24 cellular contexts compared by ENCODE assay signal in genomic region chr12:93763746-93764147, GRCh38.
DNase-seq lines count a peak whose midpoint lies in the region; ATAC-seq and TF ChIP-seq lines count a peak whose summit lies in the region.
"Had no signal": no experiment of that assay in that cellular context is flagged by ENCODE, and none has a peak within 500 bp of the region (broad histone marks: within the 10 kb centered on the region; RNA-seq: fewer than 3 reads in every experiment).

No MANE protein-coding gene starts in this region.

- intact Hi-C loops in posterior vena cava (cut with DNase I): no loop called here

- peak; percentile 16 for DNase-seq in Daoy (ENCODE audit: low read depth)
- peak; percentile 29 for DNase-seq in NCI-H2227 (lab: John Stamatoyannopoulos, UW; ENCODE audit: unreplicated experiment)
- peak; percentile 11 for DNase-seq in WERI-Rb-1
- DNase-seq in foreskin keratinocyte: no peak
- no peak for DNase-seq in NCI-H128 (lab: John Stamatoyannopoulos, UW; ENCODE audit: unreplicated experiment)
- DNase-seq in posterior vena cava (ENCODE audit: low spot score): no peak
- DNase-seq: ACHN; activated CD8-positive, alpha-beta T cell treated with anti-CD3 and anti-CD28 coated beads, Interleukin-2, amount 10 ng/mL, durations not matched to agents 7 days and 5 days; activated naive CD8-positive, alpha-beta T cell treated with anti-CD3 and anti-CD28 coated beads for 36 hours; activated T-cell treated with anti-CD3 and anti-CD28 coated beads, Interleukin-2, amount 50 U/mL, for 48 hours; DMS 273 treated with DMSO at 0.1 percent for 48 hours; Kasumi-1; left ventricle myocardium superior; NCI-H1105; NCI-H748 treated with DMSO at 0.1 percent for 48 hours; nucleus accumbens; Right ventricle myocardium superior; stimulated activated naive CD4-positive, alpha-beta T cell had no signal

- no peaks in the 10 kb centered on the region for H3K9me3 ChIP-seq in WERI-Rb-1 (ENCODE audit: severe bottlenecking)
- H3K9me3 ChIP-seq: esophagus muscularis mucosa, tibial nerve had no signal

- no peaks in the 10 kb centered on the region for H3K36me3 ChIP-seq in WERI-Rb-1
- H3K36me3 ChIP-seq: esophagus muscularis mucosa, tibial nerve had no signal

- H3K4me3 ChIP-seq in WERI-Rb-1 (ENCODE audit: low read depth, low read length): no peak overlapping the region
- H3K4me3 ChIP-seq: esophagus muscularis mucosa, tibial nerve had no signal

- H3K4me1 ChIP-seq in foreskin keratinocyte: no peaks in the 10 kb centered on the region

- TF ChIP-seq CTCF in WERI-Rb-1 (IDR thresholded peaks at IDR 0.05; ENCODE audit: low read depth, low read length) (peak; percentile 33; the same call in 1 of the 2 replicates), foreskin keratinocyte (conservative IDR thresholded peaks at IDR 0.05) (peak; percentile 57)

- H3K27me3 ChIP-seq in WERI-Rb-1 (ENCODE audit: insufficient read depth, low read depth, severe bottlenecking): no peaks in the 10 kb centered on the region
- no peaks in the 10 kb centered on the region for H3K27me3 ChIP-seq in foreskin keratinocyte
- H3K27me3 ChIP-seq: esophagus muscularis mucosa, tibial nerve had no signal

- ATAC-seq in foreskin keratinocyte (no peak), GM21737 (IDR thresholded peaks at IDR 0.05; ENCODE audit: unreplicated experiment) (no peak), GM18498 (IDR thresholded peaks at IDR 0.05; ENCODE audit: unreplicated experiment) (no peak)
- ATAC-seq: activated CD8-positive, alpha-beta T cell treated with anti-CD3 and anti-CD28 coated beads, Interleukin-2, amount 10 ng/mL, durations not matched to agents 7 days and 5 days; left ventricle myocardium superior; sciatic nerve had no signal

- H3K27ac ChIP-seq in WERI-Rb-1 (no peak overlapping the region), foreskin keratinocyte (no peak overlapping the region)
- H3K27ac ChIP-seq: C4-2B, esophagus muscularis mucosa, tibial nerve had no signal

Comparison
In these comparisons a context has a peak if more than half of its experiments do, and no peak if none do; other contexts are left out.
1. DNase-seq: peak in Daoy (single experiment), NCI-H2227 (single experiment) and WERI-Rb-1 (single experiment); none in foreskin keratinocyte (0 of 2), NCI-H128 (single experiment) and posterior vena cava (single experiment).